10 cellular contexts compared by ENCODE assay signal in genomic region chr2:54577035-54577434, GRCh38.
DNase-seq lines count a peak whose midpoint lies in the region; ATAC-seq, FAIRE-seq and TF ChIP-seq lines count a peak whose summit lies in the region.
"Had no signal": no experiment of that assay in that cellular context is flagged by ENCODE, and none has a peak within 500 bp of the region (broad histone marks: within the 10 kb centered on the region; RNA-seq: fewer than 3 reads in every experiment).

No MANE protein-coding gene starts in this region.

- H3K79me2 ChIP-seq in K562 (ENCODE audit: control insufficient read depth, insufficient read depth, low read length): peaks cover 85% of the 10 kb centered on the region

- peak; percentile 72 to 86 for DNase-seq in NCI-H2081 (lab: John Stamatoyannopoulos, UW)
- DNase-seq in NCI-H2081 treated with DMSO at 0.1 percent for 48 hours (lab: John Stamatoyannopoulos, UW): no peak
- peak; percentile 37 for DNase-seq in NCI-H1694 (lab: John Stamatoyannopoulos, UW)
- DNase-seq in K562 (ENCODE audit: extremely low read depth in 1 of 4, low spot score in 3 of 4): peak in 1 of 4 experiments; percentile 26
- DNase-seq in endodermal cell: no peak
- DNase-seq in HK-2 (ENCODE audit: unreplicated experiment): no peak
- no peak for DNase-seq in osteocyte (ENCODE audit: extremely low spot score, unreplicated experiment)

- H3K9me3 Mint-ChIP-seq in nephron: no peaks in the 10 kb centered on the region
- H3K9me3 Mint-ChIP-seq in endodermal cell: no peaks in the 10 kb centered on the region
- H3K9me3 Mint-ChIP-seq in osteocyte (ENCODE audit: unreplicated experiment): no peaks in the 10 kb centered on the region

- no peak for ATAC-seq in K562

- no peak for TF ChIP-seq POLR2A in K562 (conservative IDR thresholded peaks at IDR 0.05)

- no peak for TF ChIP-seq RAD21 in K562 (CRISPR knock-in tag; conservative IDR thresholded peaks at IDR 0.05 in 1 of 2, IDR thresholded peaks at IDR 0.05 in 1 of 2)

- H3K4me1 Mint-ChIP-seq in nephron (peaks cover 85% of the 10 kb centered on the region), endodermal cell (peaks cover 72% of the 10 kb centered on the region), osteocyte (ENCODE audit: unreplicated experiment) (peaks cover 75% of the 10 kb centered on the region)

- H3K27ac Mint-ChIP-seq in nephron (peak overlapping the region in 2 of 3 experiments; percentile 27 to 83), endodermal cell (no peak overlapping the region), osteocyte (ENCODE audit: unreplicated experiment) (no peak overlapping the region)

- H2AFZ ChIP-seq in K562 (ENCODE audit: low read depth, low read length): no peak overlapping the region

- H3K27ac ChIP-seq in K562 (ENCODE audit: extremely low read depth, low read depth, low read length) (no peak overlapping the region), endodermal cell (ENCODE audit: low read depth, low read length) (no peak overlapping the region)

- H3K9ac ChIP-seq in K562 (ENCODE audit: insufficient read depth in 1 of 2, low read depth in 2 of 2, low read length in 2 of 2): no peak overlapping the region
- H3K9ac ChIP-seq in endodermal cell (ENCODE audit: extremely low read depth, low read length, poor library complexity, severe bottlenecking): no peak overlapping the region

- H3K27me3 ChIP-seq in K562 (ENCODE audit: control insufficient read depth in 2 of 2, insufficient read depth in 2 of 2, low read length in 2 of 2) (no peaks in the 10 kb centered on the region), endodermal cell (ENCODE audit: control insufficient read depth, insufficient read depth, low read length, poor library complexity, severe bottlenecking) (no peaks in the 10 kb centered on the region)

- FAIRE-seq in K562 (lab: Jason Lieb, UNC): no peak
- FAIRE-seq: A204.1, frontal cortex had no signal

- H3K4me1 ChIP-seq in K562 (replicated peaks in 1 of 2; ENCODE audit: control insufficient read depth in 2 of 2, insufficient read depth in 2 of 2, low read length in 2 of 2) (peaks cover 14 to 52% of the 10 kb centered on the region in 2 experiments), endodermal cell (ENCODE audit: control insufficient read depth, insufficient read depth, low read length) (peaks cover 19% of the 10 kb centered on the region)

- H3K4me2 ChIP-seq in K562 (ENCODE audit: insufficient read depth, low read length): no peak overlapping the region

- no peak overlapping the region for H3K4me3 Mint-ChIP-seq in nephron
- H3K4me3 Mint-ChIP-seq in endodermal cell: no peak overlapping the region
- H3K4me3 Mint-ChIP-seq in osteocyte (ENCODE audit: unreplicated experiment): no peak overlapping the region

- H3K9me3 ChIP-seq in K562 (replicated peaks; ENCODE audit: control insufficient read depth, insufficient read depth, low read depth, low read length) (no peaks in the 10 kb centered on the region), endodermal cell (ENCODE audit: control insufficient read depth, low read length) (no peaks in the 10 kb centered on the region)

- CTCF ChIA-PET in K562 (lab: Yijun Ruan, JAX; ENCODE audit: low intra/inter-chr PET ratio): no interaction called here

- H3K27me3 Mint-ChIP-seq in nephron (ENCODE audit: low read depth) (no peaks in the 10 kb centered on the region), endodermal cell (ENCODE audit: insufficient read depth) (no peaks in the 10 kb centered on the region), osteocyte (ENCODE audit: unreplicated experiment) (no peaks in the 10 kb centered on the region)

- H3K36me3 Mint-ChIP-seq in nephron (ENCODE audit: low read depth) (peaks cover 16% of the 10 kb centered on the region), endodermal cell (ENCODE audit: low read depth) (peaks cover 12% of the 10 kb centered on the region), osteocyte (ENCODE audit: unreplicated experiment) (peaks cover 8% of the 10 kb centered on the region)

- POLR2A ChIA-PET in K562 (lab: Yijun Ruan, JAX): interaction anchor here (1.6 to 2.0 kb wide), 2 partner anchors 10 to 19 kb away, joined by 5 to 6 read pairs; no protein-coding TSS in a partner anchor

- H3K4me3 ChIP-seq in K562 (no peak overlapping the region), endodermal cell (ENCODE audit: low read length) (no peak overlapping the region)

- 35% methylated on average over 3 of the region's 3 CpGs for WGBS in K562 (ENCODE audit: insufficient coverage, low coverage, missing lambda C conversion rate)
- 86 to 92% methylated on average over 3 of the region's 3 CpGs for WGBS in endodermal cell (ENCODE audit: insufficient coverage in 1 of 2, insufficient read length in 1 of 2), 2 experiments

- no peak for TF ChIP-seq CTCF in K562 (IDR thresholded peaks at IDR 0.05 in 2 of 3, conservative IDR thresholded peaks at IDR 0.05 in 1 of 3; ENCODE audit: insufficient read depth in 2 of 3, low read depth in 1 of 3, low read length in 3 of 3)
- no peak for TF ChIP-seq CTCF in nephron (IDR thresholded peaks at IDR 0.05; ENCODE audit: unreplicated experiment in 3 of 3)
- no peak for TF ChIP-seq CTCF in endodermal cell (conservative IDR thresholded peaks at IDR 0.05)
- TF ChIP-seq CTCF in osteocyte (IDR thresholded peaks at IDR 0.05): no peak

- H4K20me1 ChIP-seq in K562 (replicated peaks; ENCODE audit: control insufficient read depth, insufficient read depth, low read length): peaks cover 27% of the 10 kb centered on the region

- BruUV-seq in K562 (replicated peaks; lab: Mats Ljungman, UMichigan): no TSS peak

- intact Hi-C loops in K562 (cut with micrococcal nuclease): no loop called here

- TF ChIP-seq EP300 in K562 (IDR thresholded peaks at IDR 0.05; ENCODE audit: low read length): no peak

- H3K36me3 ChIP-seq in K562 (ENCODE audit: control insufficient read depth, insufficient read depth, low read length) (peaks cover 8% of the 10 kb centered on the region; the same call in 1 of the 3 replicates), endodermal cell (ENCODE audit: control insufficient read depth, insufficient read depth, low read length) (peaks cover 6% of the 10 kb centered on the region)

- peaks cover 6% of the 10 kb centered on the region for H3K9me1 ChIP-seq in K562 (ENCODE audit: control insufficient read depth, insufficient read depth, low read length)

- in situ Hi-C loops in K562 (cut with MboI): no loop called here

TF ChIP-seq in K562, 482 proteins besides CTCF, POLR2A, EP300 and RAD21 (continues in another document):
- TF ChIP-seq NFIC (IDR thresholded peaks at IDR 0.05) (peak; percentile 64), ESRRA (IDR thresholded peaks at IDR 0.05; ENCODE audit: borderline replicate concordance, low read depth) (peak; percentile 90), PTTG1 (tag; IDR thresholded peaks at IDR 0.05; ENCODE audit: low read depth) (no peak), SOX6 (IDR thresholded peaks at IDR 0.05) (0 out of 2 replicates have a peak, but pooled peaks have one; percentile 8), BHLHE40 (IDR thresholded peaks at IDR 0.05; ENCODE audit: low read length) (peak; percentile 43; the same call in 1 of the 2 replicates), NFE2 (IDR thresholded peaks at IDR 0.05; ENCODE audit: low read depth) (peak; percentile 32; the same call in 1 of the 2 replicates), ZNF121 (CRISPR knock-in tag; conservative IDR thresholded peaks at IDR 0.05) (no peak), ZSCAN32 (CRISPR knock-in tag; IDR thresholded peaks at IDR 0.05) (no peak)

Comparison
In these comparisons a context has a peak if more than half of its experiments do, and no peak if none do; other contexts are left out.
1. DNase-seq: peak in NCI-H2081 (2 of 2) and NCI-H1694 (single experiment); none in NCI-H2081 treated with DMSO at 0.1 percent for 48 hours (single experiment), endodermal cell (single experiment), HK-2 (single experiment) and osteocyte (single experiment).
2. H3K27ac Mint-ChIP-seq: peak in nephron (2 of 3); none in endodermal cell (single experiment) and osteocyte (single experiment).